Comparison of ENCODE assay signal across 18 cellular contexts in genomic region chr12:31029916-31030562, GRCh38. TPM values are rescaled to one million over a fixed set of nuclear protein-coding genes. Genes with fewer than 3 reads are reported as not detected.
DNase-seq lines count a peak whose midpoint lies in the region; TF ChIP-seq lines count a peak whose summit lies in the region.
"Had no signal": no experiment of that assay in that cellular context is flagged by ENCODE, and none has a peak within 500 bp of the region (broad histone marks: within the 10 kb centered on the region; RNA-seq: fewer than 3 reads in every experiment).

No MANE protein-coding gene starts in this region.

- peaks cover 41% of the 10 kb centered on the region for H3K4me1 ChIP-seq in thymus (ENCODE audit: control insufficient read depth, insufficient read depth, low read length)
- H3K4me1 ChIP-seq: right lobe of liver, transverse colon had no signal

- no peaks in the 10 kb centered on the region for H3K4me1 Mint-ChIP-seq in activated naive CD4-positive, alpha-beta T cell treated with anti-CD3 and anti-CD28 coated beads, Interleukin-2, amount 10 ng/mL, durations not matched to agents 7 days and 5 days
- peaks cover 9% of the 10 kb centered on the region for H3K4me1 Mint-ChIP-seq in nephron progenitor cell
- H3K4me1 Mint-ChIP-seq: activated naive CD4-positive, alpha-beta T cell treated with anti-CD3 and anti-CD28 coated beads, Interleukin-2, amount 50 U/mL, for 24 hours had no signal

- no peak overlapping the region for H3K4me3 Mint-ChIP-seq in activated naive CD4-positive, alpha-beta T cell treated with anti-CD3 and anti-CD28 coated beads, Interleukin-2, amount 10 ng/mL, durations not matched to agents 7 days and 5 days
- no peak overlapping the region for H3K4me3 Mint-ChIP-seq in nephron progenitor cell
- H3K4me3 Mint-ChIP-seq: activated naive CD4-positive, alpha-beta T cell treated with anti-CD3 and anti-CD28 coated beads, Interleukin-2, amount 50 U/mL, for 24 hours; CD14-positive monocyte had no signal

- H3K9me3 ChIP-seq in thymus (ENCODE audit: control insufficient read depth) = no peaks in the 10 kb centered on the region
- H3K9me3 ChIP-seq: right lobe of liver, transverse colon had no signal

- WGBS in thymus = 60% methylated on average over 6 of the region's 6 CpGs

- H3K36me3 Mint-ChIP-seq in activated naive CD4-positive, alpha-beta T cell treated with anti-CD3 and anti-CD28 coated beads, Interleukin-2, amount 10 ng/mL, durations not matched to agents 7 days and 5 days = no peaks in the 10 kb centered on the region
- peaks cover 11% of the 10 kb centered on the region for H3K36me3 Mint-ChIP-seq in nephron progenitor cell (ENCODE audit: low read depth)
- H3K36me3 Mint-ChIP-seq: activated naive CD4-positive, alpha-beta T cell treated with anti-CD3 and anti-CD28 coated beads, Interleukin-2, amount 50 U/mL, for 24 hours; CD14-positive monocyte had no signal

- no peak for TF ChIP-seq CTCF in nephron progenitor cell (IDR thresholded peaks at IDR 0.05)

- no peaks in the 10 kb centered on the region for H3K36me3 ChIP-seq in thymus (ENCODE audit: control insufficient read depth, insufficient read depth)
- H3K36me3 ChIP-seq: right lobe of liver, transverse colon had no signal

- peak overlapping the region; percentile 74 for H3K27ac ChIP-seq in thymus (ENCODE audit: low read depth)
- H3K27ac ChIP-seq: 22Rv1, right lobe of liver, transverse colon had no signal

- no peak overlapping the region for H3K27ac Mint-ChIP-seq in activated naive CD4-positive, alpha-beta T cell treated with anti-CD3 and anti-CD28 coated beads, Interleukin-2, amount 10 ng/mL, durations not matched to agents 7 days and 5 days
- no peak overlapping the region for H3K27ac Mint-ChIP-seq in nephron progenitor cell
- H3K27ac Mint-ChIP-seq: activated naive CD4-positive, alpha-beta T cell treated with anti-CD3 and anti-CD28 coated beads, Interleukin-2, amount 50 U/mL, for 24 hours; CD14-positive monocyte had no signal

- no peak overlapping the region for H3K4me3 ChIP-seq in thymus (ENCODE audit: low read length)
- H3K4me3 ChIP-seq: lung, right lobe of liver, transverse colon had no signal

- H3K27me3 Mint-ChIP-seq in activated naive CD4-positive, alpha-beta T cell treated with anti-CD3 and anti-CD28 coated beads, Interleukin-2, amount 10 ng/mL, durations not matched to agents 7 days and 5 days = peaks cover 20% of the 10 kb centered on the region
- H3K27me3 Mint-ChIP-seq in nephron progenitor cell (ENCODE audit: low read depth, poor library complexity) = peaks cover 9% of the 10 kb centered on the region
- H3K27me3 Mint-ChIP-seq: activated naive CD4-positive, alpha-beta T cell treated with anti-CD3 and anti-CD28 coated beads, Interleukin-2, amount 50 U/mL, for 24 hours had no signal

- CTCF ChIA-PET in activated naive CD4-positive, alpha-beta T cell treated with anti-CD3 and anti-CD28 coated beads, Interleukin-2, amount 10 ng/mL, durations not matched to agents 7 days and 5 days (lab: Charles Lee) = no interaction called here

- peak in 2 of 3 experiments; percentile 40 to 41 for DNase-seq in NCI-H1417 (lab: John Stamatoyannopoulos, UW)
- no peak for DNase-seq in NCI-H1417 treated with DMSO at 0.1 percent for 48 hours (lab: John Stamatoyannopoulos, UW)
- DNase-seq in anterior cingulate cortex (lab: John Stamatoyannopoulos, UW) = peak in 40 of 58 donors; percentile 6 to 62 (median 34)
- peak; percentile 37 for DNase-seq in inferior parietal cortex (ENCODE audit: extremely low spot score)
- DNase-seq in activated naive CD4-positive, alpha-beta T cell treated with anti-CD3 and anti-CD28 coated beads, Interleukin-2, amount 10 ng/mL, durations not matched to agents 7 days and 5 days = no peak
- no peak for DNase-seq in DMS114 treated with DMSO at 0.1 percent for 48 hours (lab: John Stamatoyannopoulos, UW; ENCODE audit: unreplicated experiment)
- no peak for DNase-seq in nephron progenitor cell
- DNase-seq: activated CD4-positive, alpha-beta T cell treated with anti-CD3 and anti-CD28 coated beads for 4 hours; NCI-H187 treated with DMSO at 0.1 percent for 48 hours; NCI-H69; right lobe of liver; stimulated activated CD4-positive, alpha-beta T cell treated with anti-CD3 and anti-CD28 coated beads, Interleukin-4, amount 100 ng/mL, for 24 hours; transverse colon had no signal

- no peaks in the 10 kb centered on the region for H3K27me3 ChIP-seq in thymus (ENCODE audit: control insufficient read depth, insufficient read depth)
- H3K27me3 ChIP-seq: right lobe of liver, transverse colon had no signal

- no peaks in the 10 kb centered on the region for H3K9me3 Mint-ChIP-seq in activated naive CD4-positive, alpha-beta T cell treated with anti-CD3 and anti-CD28 coated beads, Interleukin-2, amount 10 ng/mL, durations not matched to agents 7 days and 5 days
- H3K9me3 Mint-ChIP-seq in nephron progenitor cell = peaks cover 23% of the 10 kb centered on the region
- H3K9me3 Mint-ChIP-seq: activated naive CD4-positive, alpha-beta T cell treated with anti-CD3 and anti-CD28 coated beads, Interleukin-2, amount 50 U/mL, for 24 hours had no signal

RNA-seq across cellular contexts. Expression of gene DDX11, which starts 43.6 kb away (rescaled TPM):
- 19.6 TPM for polyA plus RNA-seq in thymus

Comparison
In these comparisons a context has a peak if more than half of its experiments do, and no peak if none do; other contexts are left out.
1. DNase-seq: peak in NCI-H1417 (2 of 3), anterior cingulate cortex (40 of 58) and inferior parietal cortex (single experiment); none in NCI-H1417 treated with DMSO at 0.1 percent for 48 hours (single experiment), activated naive CD4-positive, alpha-beta T cell treated with anti-CD3 and anti-CD28 coated beads, Interleukin-2, amount 10 ng/mL, durations not matched to agents 7 days and 5 days (single experiment), DMS114 treated with DMSO at 0.1 percent for 48 hours (single experiment) and nephron progenitor cell (single experiment).